8 cellular contexts compared by ENCODE assay signal in the genomic region with DNA sequence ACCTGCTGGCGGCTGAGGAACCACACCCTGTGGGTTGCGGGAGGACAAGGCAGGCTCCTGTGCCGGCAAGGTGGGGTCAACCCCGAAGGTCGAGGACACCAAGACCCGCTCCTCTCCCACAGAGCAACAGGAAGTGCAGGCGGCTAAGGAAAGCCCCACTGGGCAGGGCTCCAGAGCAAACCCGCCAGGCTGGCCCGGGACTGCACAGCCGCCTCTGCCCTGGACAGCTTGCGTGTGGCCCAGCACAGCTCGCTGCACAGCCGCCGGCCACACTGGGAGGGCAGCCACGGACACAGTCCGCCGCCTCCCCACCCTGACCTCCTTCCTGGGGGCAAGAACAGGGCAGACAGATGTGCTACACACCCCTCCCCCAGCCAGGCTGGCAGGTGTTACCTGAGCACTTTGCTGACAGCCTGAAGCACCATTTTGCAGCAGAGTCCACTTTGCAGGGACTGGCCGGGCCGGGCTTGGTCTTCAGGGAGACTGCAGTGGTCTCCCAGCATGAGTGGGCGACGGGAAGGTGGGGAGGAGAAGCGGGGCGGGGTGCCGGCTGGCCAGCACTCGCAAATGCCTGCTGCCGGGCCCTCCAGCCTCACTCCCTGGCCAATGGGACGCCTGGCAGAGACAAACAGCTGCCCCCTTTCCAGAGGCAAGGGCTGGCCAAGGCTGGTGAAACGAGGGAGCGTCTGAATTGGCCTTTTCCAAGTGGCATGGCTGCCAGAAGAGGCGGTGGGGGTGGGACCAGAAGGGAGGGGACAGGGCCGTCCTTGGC. TPM values are rescaled to one million over a fixed set of nuclear protein-coding genes. Genes with fewer than 3 reads are reported as not detected.
DNase-seq lines count a peak whose midpoint lies in the region; ATAC-seq, FAIRE-seq and TF ChIP-seq lines count a peak whose summit lies in the region.

A gene with protein sequence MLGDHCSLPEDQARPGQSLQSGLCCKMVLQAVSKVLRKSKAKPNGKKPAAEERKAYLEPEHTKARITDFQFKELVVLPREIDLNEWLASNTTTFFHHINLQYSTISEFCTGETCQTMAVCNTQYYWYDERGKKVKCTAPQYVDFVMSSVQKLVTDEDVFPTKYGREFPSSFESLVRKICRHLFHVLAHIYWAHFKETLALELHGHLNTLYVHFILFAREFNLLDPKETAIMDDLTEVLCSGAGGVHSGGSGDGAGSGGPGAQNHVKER (minus strand): TSS at position 726 of the 772 bp plus-strand sequence. CDS start 223 bp downstream, at position 503.

- H3K4me3 Mint-ChIP-seq in activated naive CD4-positive, alpha-beta T cell treated with anti-CD3 and anti-CD28 coated beads, Interleukin-2, amount 10 ng/mL, durations not matched to agents 7 days and 5 days, result no peak within 1 kb of the TSS

- no peak for DNase-seq in activated naive CD4-positive, alpha-beta T cell treated with anti-CD3 and anti-CD28 coated beads, Interleukin-2, amount 50 U/mL, for 72 hours (ENCODE audit: low spot score in 2 of 2)
- DNase-seq in activated naive CD4-positive, alpha-beta T cell treated with anti-CD3 and anti-CD28 coated beads, Interleukin-2, amount 10 ng/mL, durations not matched to agents 7 days and 5 days, result no peak
- DNase-seq in dorsolateral prefrontal cortex, result peak in 2 of 10 donors; percentile 33 to 42
- peak; percentile 48 for DNase-seq in midbrain (lab: John Stamatoyannopoulos, UW)
- peak; percentile 78 to 87 for DNase-seq in aorta
- no peak for DNase-seq in H54 (ENCODE audit: insufficient read length, low spot score)
- no peak for DNase-seq in T1000 (lab: John Stamatoyannopoulos, UW)

- FAIRE-seq in H54 (lab: Jason Lieb, UNC), result no peak

- H3K27ac Mint-ChIP-seq in activated naive CD4-positive, alpha-beta T cell treated with anti-CD3 and anti-CD28 coated beads, Interleukin-2, amount 50 U/mL, for 72 hours, result peak within 1 kb of the TSS; percentile 36 to 67
- H3K27ac Mint-ChIP-seq in activated naive CD4-positive, alpha-beta T cell treated with anti-CD3 and anti-CD28 coated beads, Interleukin-2, amount 10 ng/mL, durations not matched to agents 7 days and 5 days, result no peak within 1 kb of the TSS

- no peaks in the 10 kb centered on the region for H3K36me3 ChIP-seq in aorta (ENCODE audit: control insufficient read depth in 1 of 2, insufficient read depth in 2 of 2, low read length in 1 of 2)

- intact Hi-C loops in dorsolateral prefrontal cortex (cut with DNase I) (no loop called here), aorta (cut with DNase I) (loop anchor here in 1 of 2 donors (10.0 kb wide), 1 partner anchor 211 kb away; no protein-coding TSS in a partner anchor)

- no peaks in the 10 kb centered on the region for H3K9me3 Mint-ChIP-seq in activated naive CD4-positive, alpha-beta T cell treated with anti-CD3 and anti-CD28 coated beads, Interleukin-2, amount 50 U/mL, for 72 hours
- H3K9me3 Mint-ChIP-seq in activated naive CD4-positive, alpha-beta T cell treated with anti-CD3 and anti-CD28 coated beads, Interleukin-2, amount 10 ng/mL, durations not matched to agents 7 days and 5 days, result no peaks in the 10 kb centered on the region

- peak within 1 kb of the TSS in 15 of 59 donors; percentile 2 to 62 (median 40) for H3K27ac ChIP-seq in dorsolateral prefrontal cortex
- H3K27ac ChIP-seq in aorta (ENCODE audit: low read depth in 1 of 2, low read length in 2 of 2), result peak within 1 kb of the TSS; percentile 1 to 50

- no peak for TF ChIP-seq CTCF in dorsolateral prefrontal cortex (IDR thresholded peaks at IDR 0.05 in 54 of 56, conservative IDR thresholded peaks at IDR 0.05 in 2 of 56; ENCODE audit: low read depth in 1 of 56, partially characterized antibody in 56 of 56)

- no peaks in the 10 kb centered on the region for H3K4me1 ChIP-seq in aorta (ENCODE audit: control insufficient read depth in 1 of 2, insufficient read depth in 2 of 2, low read length in 2 of 2)

- no peaks in the 10 kb centered on the region for H3K4me1 Mint-ChIP-seq in activated naive CD4-positive, alpha-beta T cell treated with anti-CD3 and anti-CD28 coated beads, Interleukin-2, amount 10 ng/mL, durations not matched to agents 7 days and 5 days

- no peaks in the 10 kb centered on the region for H3K9me3 ChIP-seq in aorta (ENCODE audit: control insufficient read depth, low read length)

- CTCF ChIA-PET in activated naive CD4-positive, alpha-beta T cell treated with anti-CD3 and anti-CD28 coated beads, Interleukin-2, amount 10 ng/mL, durations not matched to agents 7 days and 5 days (lab: Charles Lee), result no interaction called here

- peak in 1 of 2 donors; percentile 46 for ATAC-seq in activated naive CD4-positive, alpha-beta T cell treated with anti-CD3 and anti-CD28 coated beads, Interleukin-2, amount 50 U/mL, for 72 hours
- ATAC-seq in aorta (ENCODE audit: low FRiP score) (peak; percentile 62), HG02884 (IDR thresholded peaks at IDR 0.05; ENCODE audit: unreplicated experiment) (no peak)

- 3 to 6% methylated on average over 23 to 31 of the region's 31 CpGs for WGBS in aorta, 2 donors

- H3K27me3 ChIP-seq in dorsolateral prefrontal cortex, result no peaks in the 10 kb centered on the region
- H3K27me3 ChIP-seq in aorta (ENCODE audit: control insufficient read depth in 1 of 2, insufficient read depth in 2 of 2, low read length in 1 of 2), result no peaks in the 10 kb centered on the region

- TF ChIP-seq POLR2A in H54 (IDR thresholded peaks at IDR 0.05; ENCODE audit: low read depth, low read length), result no peak

- H3K36me3 Mint-ChIP-seq in activated naive CD4-positive, alpha-beta T cell treated with anti-CD3 and anti-CD28 coated beads, Interleukin-2, amount 50 U/mL, for 72 hours, result no peaks in the 10 kb centered on the region
- no peaks in the 10 kb centered on the region for H3K36me3 Mint-ChIP-seq in activated naive CD4-positive, alpha-beta T cell treated with anti-CD3 and anti-CD28 coated beads, Interleukin-2, amount 10 ng/mL, durations not matched to agents 7 days and 5 days

- H3K27me3 Mint-ChIP-seq in activated naive CD4-positive, alpha-beta T cell treated with anti-CD3 and anti-CD28 coated beads, Interleukin-2, amount 10 ng/mL, durations not matched to agents 7 days and 5 days, result no peaks in the 10 kb centered on the region

- peak within 1 kb of the TSS in 20 of 59 donors; percentile 0 to 46 (median 24) for H3K4me3 ChIP-seq in dorsolateral prefrontal cortex
- peak within 1 kb of the TSS; percentile 15 to 27 for H3K4me3 ChIP-seq in aorta (ENCODE audit: low read length in 2 of 2)

RNA-seq across cellular contexts. Expression of the gene that starts here (rescaled TPM):
- 10 to 100 TPM; 17.7 to 23.2 TPM for total RNA-seq in activated naive CD4-positive, alpha-beta T cell treated with anti-CD3 and anti-CD28 coated beads, Interleukin-2, amount 50 U/mL, for 72 hours
- total RNA-seq in dorsolateral prefrontal cortex, result 10 to 100 TPM; 36.6 to 90.5 (median 52.1) TPM
- total RNA-seq in aorta, result 10 to 100 TPM; 51.3 to 65.8 TPM
- 100 to 1,000 TPM in 1 of 2 donors, 10 to 100 TPM in 1; 32.4 to 104 TPM for polyA plus RNA-seq in aorta

Comparison
In these comparisons a context has a peak if more than half of its experiments do, and no peak if none do; other contexts are left out.
1. DNase-seq: peak in midbrain (single experiment) and aorta (2 of 2); none in activated naive CD4-positive, alpha-beta T cell treated with anti-CD3 and anti-CD28 coated beads, Interleukin-2, amount 50 U/mL, for 72 hours (0 of 2), activated naive CD4-positive, alpha-beta T cell treated with anti-CD3 and anti-CD28 coated beads, Interleukin-2, amount 10 ng/mL, durations not matched to agents 7 days and 5 days (single experiment), H54 (single experiment) and T1000 (single experiment).